In the genomic region with DNA sequence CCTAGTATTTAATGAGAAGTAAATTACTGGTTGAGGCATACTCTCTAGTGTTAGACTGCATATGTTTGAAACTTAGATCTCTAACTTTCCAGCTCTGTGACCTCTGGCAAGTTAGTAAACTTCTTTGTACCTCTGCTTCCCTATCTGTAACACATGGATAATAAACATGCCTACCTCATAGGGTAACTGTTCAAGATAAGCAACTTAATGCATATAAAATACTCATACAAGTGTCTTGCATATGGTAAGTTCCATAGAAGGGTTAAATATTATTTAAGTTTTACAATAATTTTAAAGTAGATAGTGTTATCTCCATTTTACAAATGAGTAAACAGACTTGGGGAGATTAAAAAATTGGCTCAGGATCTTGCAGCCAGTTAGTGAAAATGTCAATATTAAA, we compare ENCODE assay signal across 16 cellular contexts. TPM values are rescaled to one million over a fixed set of nuclear protein-coding genes. Genes with fewer than 3 reads are reported as not detected.
DNase-seq lines count a peak whose midpoint lies in the region; ATAC-seq, FAIRE-seq and TF ChIP-seq lines count a peak whose summit lies in the region.
"Had no signal": no experiment of that assay in that cellular context is flagged by ENCODE, and none has a peak within 500 bp of the region (broad histone marks: within the 10 kb centered on the region; RNA-seq: fewer than 3 reads in every experiment).

No MANE protein-coding gene starts in this region.

- FAIRE-seq in D721Med (lab: Jason Lieb, UNC): no peak
- FAIRE-seq: GM12891, H1 had no signal

- no peaks in the 10 kb centered on the region for H3K36me3 Mint-ChIP-seq in activated T-cell treated with anti-CD3 and anti-CD28 coated beads, Interleukin-2, amount 50 U/mL, for 24 hours (ENCODE audit: low read depth)
- H3K36me3 Mint-ChIP-seq: CD4-positive, CD25-positive, alpha-beta regulatory T cell had no signal

- ATAC-seq in mucosa of descending colon (peak; percentile 59), HG03439 (IDR thresholded peaks at IDR 0.05; ENCODE audit: unreplicated experiment) (no peak)

- H3K9me3 Mint-ChIP-seq in activated T-cell treated with anti-CD3 and anti-CD28 coated beads, Interleukin-2, amount 50 U/mL, for 24 hours: no peaks in the 10 kb centered on the region

- no peak overlapping the region for H3K27ac Mint-ChIP-seq in activated T-cell treated with anti-CD3 and anti-CD28 coated beads, Interleukin-2, amount 50 U/mL, for 24 hours
- H3K27ac Mint-ChIP-seq: CD4-positive, CD25-positive, alpha-beta regulatory T cell had no signal

- no peaks in the 10 kb centered on the region for H3K4me1 Mint-ChIP-seq in activated T-cell treated with anti-CD3 and anti-CD28 coated beads, Interleukin-2, amount 50 U/mL, for 24 hours (ENCODE audit: low read depth)
- H3K4me1 Mint-ChIP-seq: CD4-positive, CD25-positive, alpha-beta regulatory T cell had no signal

- H3K4me3 ChIP-seq in left ventricle myocardium inferior: peak overlapping the region; percentile 62
- H3K4me3 ChIP-seq in mucosa of descending colon: no peak overlapping the region
- H3K4me3 ChIP-seq in subcutaneous abdominal adipose tissue (ENCODE audit: low read depth in 1 of 5, low read length in 5 of 5): peak overlapping the region in 2 of 5 donors; percentile 41 to 47
- H3K4me3 ChIP-seq: BLaER1 treated with 17β-estradiol and CSF1 and Interleukin-3, amounts not matched to agents 10 nM and 100 nM; HAP-1 had no signal

- no peaks in the 10 kb centered on the region for H3K27me3 ChIP-seq in left ventricle myocardium inferior (ENCODE audit: low read depth)
- no peaks in the 10 kb centered on the region for H3K27me3 ChIP-seq in subcutaneous abdominal adipose tissue (ENCODE audit: control insufficient read depth in 5 of 5, insufficient read depth in 4 of 5, low read length in 5 of 5)
- H3K27me3 ChIP-seq: BLaER1 treated with 17β-estradiol and CSF1 and Interleukin-3, amounts not matched to agents 10 nM and 100 nM had no signal

- H3K9ac ChIP-seq in subcutaneous abdominal adipose tissue (ENCODE audit: low read length in 5 of 5): peak overlapping the region in 1 of 5 donors; percentile 53
- H3K9ac ChIP-seq: BLaER1 treated with 17β-estradiol and CSF1 and Interleukin-3, amounts not matched to agents 10 nM and 100 nM had no signal

- peak overlapping the region; percentile 85 for H3K27ac ChIP-seq in left ventricle myocardium inferior (replicated peaks)
- H3K27ac ChIP-seq in subcutaneous abdominal adipose tissue (ENCODE audit: low read depth, low read length): peak overlapping the region; percentile 49
- H3K27ac ChIP-seq: BLaER1 treated with 17β-estradiol and CSF1 and Interleukin-3, amounts not matched to agents 10 nM and 100 nM had no signal

- peaks cover 77% of the 10 kb centered on the region for H3K4me1 ChIP-seq in left ventricle myocardium inferior
- peaks cover 3% of the 10 kb centered on the region for H3K4me1 ChIP-seq in mucosa of descending colon (ENCODE audit: low read depth)
- peaks cover 0 to 58% (median 24%) of the 10 kb centered on the region in 5 donors for H3K4me1 ChIP-seq in subcutaneous abdominal adipose tissue (ENCODE audit: control insufficient read depth in 5 of 5, insufficient read depth in 5 of 5, low read length in 5 of 5)
- H3K4me1 ChIP-seq: HAP-1 had no signal

- H3K4me3 Mint-ChIP-seq in activated T-cell treated with anti-CD3 and anti-CD28 coated beads, Interleukin-2, amount 50 U/mL, for 24 hours: no peak overlapping the region
- H3K4me3 Mint-ChIP-seq: CD4-positive, CD25-positive, alpha-beta regulatory T cell had no signal

- H3K36me3 ChIP-seq in left ventricle myocardium inferior (no peaks in the 10 kb centered on the region), mucosa of descending colon (ENCODE audit: low read depth) (no peaks in the 10 kb centered on the region), subcutaneous abdominal adipose tissue (ENCODE audit: control insufficient read depth in 5 of 5, insufficient read depth in 5 of 5, low read length in 5 of 5) (no peaks in the 10 kb centered on the region)
- H3K36me3 ChIP-seq: BLaER1 treated with 17β-estradiol and CSF1 and Interleukin-3, amounts not matched to agents 10 nM and 100 nM; HAP-1 had no signal

- TF ChIP-seq CTCF in left ventricle myocardium inferior (IDR thresholded peaks at IDR 0.05; ENCODE audit: borderline replicate concordance) (no peak), mucosa of descending colon (IDR thresholded peaks at IDR 0.05) (no peak), D721Med (IDR thresholded peaks at IDR 0.05; ENCODE audit: insufficient read depth, missing control alignments) (no peak)

- intact Hi-C loops in left ventricle myocardium inferior (cut with micrococcal nuclease): no loop called here
- intact Hi-C loops in cardiac septum (cut with DNase I): no loop called here
- intact Hi-C loops in mucosa of descending colon (cut with DNase I, micrococcal nuclease): no loop called here

- no peak for DNase-seq in left ventricle myocardium inferior
- DNase-seq in cardiac septum (ENCODE audit: low spot score): no peak
- DNase-seq in OCI-M1 (lab: John Stamatoyannopoulos, UW): peak; percentile 50
- DNase-seq in mucosa of descending colon: no peak
- no peak for DNase-seq in D721Med (ENCODE audit: insufficient read length, low spot score)
- no peak for DNase-seq in activated T-cell treated with anti-CD3 and anti-CD28 coated beads, Interleukin-2, amount 50 U/mL, for 24 hours
- DNase-seq: ACHN; Calu3; CD4-positive, CD25-positive, alpha-beta regulatory T cell; DMS79 had no signal

- no peaks in the 10 kb centered on the region for H3K27me3 Mint-ChIP-seq in activated T-cell treated with anti-CD3 and anti-CD28 coated beads, Interleukin-2, amount 50 U/mL, for 24 hours
- H3K27me3 Mint-ChIP-seq: CD4-positive, CD25-positive, alpha-beta regulatory T cell had no signal

- no peaks in the 10 kb centered on the region for H3K9me3 ChIP-seq in left ventricle myocardium inferior (replicated peaks)
- H3K9me3 ChIP-seq in mucosa of descending colon: no peaks in the 10 kb centered on the region
- H3K9me3 ChIP-seq in subcutaneous abdominal adipose tissue (ENCODE audit: control insufficient read depth in 5 of 5, low read length in 5 of 5): no peaks in the 10 kb centered on the region
- H3K9me3 ChIP-seq: BLaER1 treated with 17β-estradiol and CSF1 and Interleukin-3, amounts not matched to agents 10 nM and 100 nM; HAP-1 had no signal

RNA-seq across cellular contexts. Expression of gene CD36, which starts 30.1 kb away (rescaled TPM):
- 1,018 TPM for total RNA-seq in left ventricle myocardium inferior
- 717 TPM for total RNA-seq in cardiac septum
- 10 to 100 TPM; 18.4 to 34.4 (median 25.0) TPM for total RNA-seq in mucosa of descending colon
- total RNA-seq: Calu3 had no signal

Comparison
In these comparisons a context has a peak if more than half of its experiments do, and no peak if none do; other contexts are left out.
1. RNA of gene CD36, which starts 30.1 kb away (total RNA-seq): 1,018 TPM in left ventricle myocardium inferior (single experiment) and 717 TPM in cardiac septum (single experiment); 18.4 to 34.4 TPM in mucosa of descending colon; every median in the first group is over 10 times any median in the second.